Comparison of ENCODE assay signal across 12 cellular contexts in the genomic region with DNA sequence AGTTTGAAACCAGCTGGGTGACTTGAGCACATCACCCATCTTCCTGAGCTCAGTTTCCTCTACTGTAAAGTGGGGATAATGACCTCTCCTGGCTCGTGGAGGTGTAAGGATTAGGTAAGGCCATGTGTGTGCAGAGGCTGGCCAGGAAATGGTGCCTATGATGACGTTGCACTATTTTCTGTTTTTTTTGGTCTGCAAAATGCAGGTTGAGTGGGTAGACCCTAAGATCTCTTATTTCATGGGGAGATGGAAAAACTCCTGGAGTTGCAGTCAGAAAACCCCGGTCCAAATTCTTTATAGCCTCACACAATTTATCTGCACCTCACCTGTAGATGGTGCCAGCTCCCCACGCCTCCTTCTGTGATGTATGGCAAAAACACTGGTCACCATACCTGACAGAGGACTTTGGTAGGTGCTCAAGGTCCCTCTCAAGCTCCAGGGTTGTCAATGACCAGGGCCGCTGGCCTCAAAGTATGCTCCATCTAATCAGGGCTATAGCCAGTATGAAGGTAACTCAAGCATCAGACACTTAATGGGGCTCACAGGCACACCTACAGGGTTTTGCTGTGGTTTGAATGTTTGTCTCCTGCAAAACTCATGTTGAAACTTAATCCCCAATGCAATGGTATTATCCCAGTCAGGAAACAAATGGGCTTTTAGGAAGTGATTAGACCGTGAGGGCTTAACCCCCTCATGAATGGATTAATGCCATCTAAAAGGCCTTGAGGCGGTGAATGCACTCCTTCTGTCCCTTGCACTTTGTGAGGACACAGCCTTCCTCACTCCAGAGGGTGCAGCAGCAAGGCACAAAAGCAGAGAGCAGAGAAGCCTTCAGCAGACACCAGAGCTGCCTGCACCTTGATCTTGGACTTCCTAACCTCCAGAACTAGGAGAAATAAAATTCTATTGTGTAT.
DNase-seq lines count a peak whose midpoint lies in the region; TF ChIP-seq lines count a peak whose summit lies in the region.
"Had no signal": no experiment of that assay in that cellular context is flagged by ENCODE, and none has a peak within 500 bp of the region (broad histone marks: within the 10 kb centered on the region; RNA-seq: fewer than 3 reads in every experiment).

No MANE protein-coding gene starts in this region.

- TF ChIP-seq EP300 in Ishikawa (IDR thresholded peaks at IDR 0.05; ENCODE audit: borderline replicate concordance) = no peak

- peak; percentile 27; the same call in 1 of the 2 replicates for TF ChIP-seq RAD21 in Ishikawa (IDR thresholded peaks at IDR 0.05; ENCODE audit: low read depth)

- peak; percentile 9 for DNase-seq in SIG-M5 treated with dmso at 0.1 percent for 504 hours (lab: John Stamatoyannopoulos, UW; ENCODE audit: unreplicated experiment)
- no peak for DNase-seq in SIG-M5 (lab: John Stamatoyannopoulos, UW)
- DNase-seq in T47D (ENCODE audit: low read depth in 1 of 2, low spot score in 1 of 2) = peak; percentile 62 to 87
- DNase-seq in retinal pigment epithelial cell (ENCODE audit: low read depth) = peak; percentile 43
- DNase-seq in GM19240 (ENCODE audit: insufficient read length, low spot score) = no peak
- DNase-seq in globus pallidus (ENCODE audit: low spot score) = no peak
- no peak for DNase-seq in putamen (ENCODE audit: low spot score)
- DNase-seq: naive thymus-derived CD4-positive, alpha-beta T cell; NCI-H226; T-helper 2 cell had no signal

- peak; percentile 6 for TF ChIP-seq CTCF in retinal pigment epithelial cell (conservative IDR thresholded peaks at IDR 0.05; ENCODE audit: low read depth, low read length)

- no peak overlapping the region for H3K4me3 ChIP-seq in retinal pigment epithelial cell (ENCODE audit: low read length)
- H3K4me3 ChIP-seq: smooth muscle cell had no signal

- in situ Hi-C loops in T47D (cut with HindIII; ENCODE audit: low pct_unique_long_range_greater_than_20kb, low sequenced_read_pairs) = no loop called here

TF ChIP-seq in Ishikawa, 13 proteins besides CTCF, POLR2A, EP300 and RAD21:
- TF ChIP-seq MAX (IDR thresholded peaks at IDR 0.05) (no peak), ZBTB7A (IDR thresholded peaks at IDR 0.05; ENCODE audit: low read depth) (no peak)
TF ChIP-seq in Ishikawa: peak in this region for 0.

Comparison
In these comparisons a context has a peak if more than half of its experiments do, and no peak if none do; other contexts are left out.
1. DNase-seq: peak in SIG-M5 treated with dmso at 0.1 percent for 504 hours (single experiment), T47D (2 of 2) and retinal pigment epithelial cell (single experiment); none in SIG-M5 (single experiment), GM19240 (single experiment), globus pallidus (single experiment) and putamen (single experiment).